Comparison of ENCODE assay signal across 16 cellular contexts in genomic region chr7:11120675-11121220, GRCh38.
DNase-seq lines count a peak whose midpoint lies in the region; ATAC-seq and TF ChIP-seq lines count a peak whose summit lies in the region.
"Had no signal": no experiment of that assay in that cellular context is flagged by ENCODE, and none has a peak within 500 bp of the region (broad histone marks: within the 10 kb centered on the region; RNA-seq: fewer than 3 reads in every experiment).

No MANE protein-coding gene starts in this region.

- H3K27me3 ChIP-seq in psoas muscle (ENCODE audit: insufficient read depth in 3 of 3, low read length in 2 of 3): no peaks in the 10 kb centered on the region
- H3K27me3 ChIP-seq: esophagus muscularis mucosa, hepatocyte had no signal

- WGBS in psoas muscle, 3 donors: 92 to 97% (median 92%) methylated on average over 3 of the region's 3 CpGs
- 88 to 92% methylated on average over 3 of the region's 3 CpGs for WGBS in lower leg skin, 2 donors

- DNase-seq in stimulated activated naive CD8-positive, alpha-beta T cell treated with anti-CD3 and anti-CD28 coated beads, Interleukin-15, amount 100 ng/mL, for 72 hours: no peak
- no peak for DNase-seq in stimulated activated naive CD8-positive, alpha-beta T cell treated with anti-CD3 and anti-CD28 coated beads, Interleukin-15, Interleukin-2, amounts not matched to agents 100 U/mL and 50 U/mL, for 24 hours
- DNase-seq in psoas muscle: no peak
- no peak for DNase-seq in cerebellum (ENCODE audit: low spot score)
- DNase-seq in DMS153 treated with DMSO at 0.1 percent for 48 hours (lab: John Stamatoyannopoulos, UW; ENCODE audit: unreplicated experiment): no peak
- no peak for DNase-seq in lower leg skin (ENCODE audit: low spot score in 2 of 2)
- DNase-seq: anterior cingulate cortex, cortex of kidney, left cardiac atrium, NCI-H1092, NCI-H2227 treated with DMSO at 0.1 percent for 48 hours had no signal

- H3K9me3 ChIP-seq in psoas muscle: no peaks in the 10 kb centered on the region
- H3K9me3 ChIP-seq: esophagus muscularis mucosa had no signal

- ATAC-seq in stimulated activated naive CD8-positive, alpha-beta T cell treated with anti-CD3 and anti-CD28 coated beads, Interleukin-15, amount 100 ng/mL, for 72 hours: peak; percentile 71
- no peak for ATAC-seq in stimulated activated naive CD8-positive, alpha-beta T cell treated with anti-CD3 and anti-CD28 coated beads, Interleukin-15, Interleukin-2, amounts not matched to agents 100 U/mL and 50 U/mL, for 24 hours
- peak; percentile 84 for ATAC-seq in HG02610 (IDR thresholded peaks at IDR 0.05; ENCODE audit: unreplicated experiment)
- peak; percentile 52 for ATAC-seq in HG03378 (IDR thresholded peaks at IDR 0.05; ENCODE audit: unreplicated experiment)
- ATAC-seq in psoas muscle: no peak
- ATAC-seq: left cardiac atrium had no signal

- peak overlapping the region in 1 of 2 donors; percentile 53 for H3K4me3 Mint-ChIP-seq in stimulated activated naive CD8-positive, alpha-beta T cell treated with anti-CD3 and anti-CD28 coated beads, Interleukin-15, amount 100 ng/mL, for 72 hours
- H3K4me3 Mint-ChIP-seq: type B pancreatic cell had no signal

- H3K4me1 Mint-ChIP-seq in stimulated activated naive CD8-positive, alpha-beta T cell treated with anti-CD3 and anti-CD28 coated beads, Interleukin-15, amount 100 ng/mL, for 72 hours: peaks cover 7% of the 10 kb centered on the region

- no peaks in the 10 kb centered on the region for H3K27me3 Mint-ChIP-seq in stimulated activated naive CD8-positive, alpha-beta T cell treated with anti-CD3 and anti-CD28 coated beads, Interleukin-15, amount 100 ng/mL, for 72 hours
- H3K27me3 Mint-ChIP-seq: type B pancreatic cell had no signal

- no peaks in the 10 kb centered on the region for H3K36me3 ChIP-seq in psoas muscle (ENCODE audit: insufficient read depth in 1 of 2, low read depth in 1 of 2)

- H3K4me3 ChIP-seq in psoas muscle (no peak overlapping the region), lower leg skin (ENCODE audit: low read depth, poor library complexity, severe bottlenecking) (no peak overlapping the region)
- H3K4me3 ChIP-seq: esophagus muscularis mucosa, hepatocyte had no signal

- TF ChIP-seq CTCF in psoas muscle (IDR thresholded peaks at IDR 0.05) (no peak), lower leg skin (IDR thresholded peaks at IDR 0.05) (no peak)

- H3K9me3 Mint-ChIP-seq in stimulated activated naive CD8-positive, alpha-beta T cell treated with anti-CD3 and anti-CD28 coated beads, Interleukin-15, amount 100 ng/mL, for 72 hours: no peaks in the 10 kb centered on the region
- H3K9me3 Mint-ChIP-seq: type B pancreatic cell had no signal

- intact Hi-C loops in psoas muscle (cut with DNase I) (no loop called here), lower leg skin (cut with DNase I; ENCODE audit: low total_unique reads) (no loop called here)

- H3K27ac ChIP-seq in psoas muscle: no peak overlapping the region
- H3K27ac ChIP-seq: esophagus muscularis mucosa, hepatocyte had no signal

- H3K4me1 ChIP-seq in psoas muscle: no peaks in the 10 kb centered on the region
- H3K4me1 ChIP-seq: esophagus muscularis mucosa had no signal

- no peak for TF ChIP-seq POLR2A in lower leg skin (IDR thresholded peaks at IDR 0.05)

- peak overlapping the region; percentile 71 to 91 for H3K27ac Mint-ChIP-seq in stimulated activated naive CD8-positive, alpha-beta T cell treated with anti-CD3 and anti-CD28 coated beads, Interleukin-15, amount 100 ng/mL, for 72 hours
- H3K27ac Mint-ChIP-seq: type B pancreatic cell had no signal

Comparison
In these comparisons a context has a peak if more than half of its experiments do, and no peak if none do; other contexts are left out.
1. ATAC-seq: peak in stimulated activated naive CD8-positive, alpha-beta T cell treated with anti-CD3 and anti-CD28 coated beads, Interleukin-15, amount 100 ng/mL, for 72 hours (single experiment), HG02610 (single experiment) and HG03378 (single experiment); none in stimulated activated naive CD8-positive, alpha-beta T cell treated with anti-CD3 and anti-CD28 coated beads, Interleukin-15, Interleukin-2, amounts not matched to agents 100 U/mL and 50 U/mL, for 24 hours (single experiment) and psoas muscle (0 of 4).